In genomic region chr14:99755629-99756603, GRCh38 we compare ENCODE assay signal across 10 cellular contexts. TPM values are rescaled to one million over a fixed set of nuclear protein-coding genes. Genes with fewer than 3 reads are reported as not detected.
A peak's percentile ranks its signal among the peaks of the same experiment; 100 is the strongest.
DNase-seq lines count a peak whose midpoint lies in the region; ATAC-seq, FAIRE-seq and TF ChIP-seq lines count a peak whose summit lies in the region.
"Had no signal": no experiment of that assay in that cellular context is flagged by ENCODE, and none has a peak within 500 bp of the region (broad histone marks: within the 10 kb centered on the region; RNA-seq: fewer than 3 reads in every experiment).

No MANE protein-coding gene starts in this region.

- no peak overlapping the region for H2AFZ ChIP-seq in astrocyte (ENCODE audit: low read depth, low read length)

- peaks cover 83% of the 10 kb centered on the region for H3K4me1 ChIP-seq in astrocyte (ENCODE audit: insufficient read depth, low read length)

- H3K9me3 Mint-ChIP-seq in astrocyte (ENCODE audit: unreplicated experiment) (no peaks in the 10 kb centered on the region), immature natural killer cell (peaks cover 0 to 2% (median 0%) of the 10 kb centered on the region in 6 donors)
- H3K9me3 Mint-ChIP-seq in activated CD4-positive, alpha-beta T cell treated with anti-CD3 and anti-CD28 coated beads, Interleukin-2, amount 10 ng/mL, durations not matched to agents 24 days and 14 days: no peaks in the 10 kb centered on the region
- H3K9me3 Mint-ChIP-seq: T-helper 1 cell treated with Interleukin-12 subunit alpha and Interleukin-12 subunit beta and Interleukin-4 antibody, amounts not matched to agents 30 μg/mL and 1 μg/mL, for 36 hours had no signal

- no peaks in the 10 kb centered on the region for H3K9me3 ChIP-seq in astrocyte (ENCODE audit: insufficient read depth, low read depth, low read length)

- peak overlapping the region; percentile 100 for H3K27ac ChIP-seq in astrocyte (ENCODE audit: low read depth, low read length)

- no peaks in the 10 kb centered on the region for H3K79me2 ChIP-seq in astrocyte (ENCODE audit: insufficient read depth, low read length)

- DNase-seq in GM03348 (ENCODE audit: low spot score): peak; percentile 94
- peak; percentile 90 for DNase-seq in astrocyte (ENCODE audit: low read depth)
- DNase-seq in left ventricle myocardium superior: peak; percentile 90
- DNase-seq in sciatic nerve (ENCODE audit: low spot score): peak; percentile 91
- no peak for DNase-seq in immature natural killer cell
- DNase-seq in OCI-M1 (lab: John Stamatoyannopoulos, UW): no peak
- DNase-seq in stimulated activated naive CD4-positive, alpha-beta T cell (lab: John Stamatoyannopoulos, UW): no peak
- DNase-seq in activated CD4-positive, alpha-beta T cell treated with anti-CD3 and anti-CD28 coated beads, Interleukin-2, amount 10 ng/mL, durations not matched to agents 24 days and 14 days: no peak

- H3K4me1 Mint-ChIP-seq in astrocyte (ENCODE audit: low read depth, unreplicated experiment): peaks cover 51% of the 10 kb centered on the region
- H3K4me1 Mint-ChIP-seq in immature natural killer cell: peaks cover 10 to 13% of the 10 kb centered on the region in 2 donors
- H3K4me1 Mint-ChIP-seq in activated CD4-positive, alpha-beta T cell treated with anti-CD3 and anti-CD28 coated beads, Interleukin-2, amount 10 ng/mL, durations not matched to agents 24 days and 14 days: peaks cover 2% of the 10 kb centered on the region

- intact Hi-C loops in left ventricle myocardium superior (cut with micrococcal nuclease): no loop called here
- intact Hi-C loops in sciatic nerve (cut with DNase I): no loop called here
- intact Hi-C loops in activated CD4-positive, alpha-beta T cell treated with anti-CD3 and anti-CD28 coated beads, Interleukin-2, amount 10 ng/mL, durations not matched to agents 24 days and 14 days (cut with micrococcal nuclease): no loop called here

- H3K27ac Mint-ChIP-seq in astrocyte (ENCODE audit: unreplicated experiment) (no peak overlapping the region), immature natural killer cell (no peak overlapping the region)
- H3K27ac Mint-ChIP-seq in activated CD4-positive, alpha-beta T cell treated with anti-CD3 and anti-CD28 coated beads, Interleukin-2, amount 10 ng/mL, durations not matched to agents 24 days and 14 days: no peak overlapping the region
- H3K27ac Mint-ChIP-seq: T-helper 1 cell treated with Interleukin-12 subunit alpha and Interleukin-12 subunit beta and Interleukin-4 antibody, amounts not matched to agents 30 μg/mL and 1 μg/mL, for 36 hours had no signal

- H3K9ac ChIP-seq in astrocyte (ENCODE audit: low read length): peak overlapping the region; percentile 89

- H3K4me3 ChIP-seq in astrocyte (ENCODE audit: insufficient read depth, low read depth, low read length): no peak overlapping the region

- H4K20me1 ChIP-seq in astrocyte (ENCODE audit: insufficient read depth, low read length): no peaks in the 10 kb centered on the region

- FAIRE-seq in astrocyte (lab: Jason Lieb, UNC): peak; percentile 95
- FAIRE-seq: endometrium had no signal

- peaks cover 13% of the 10 kb centered on the region for H3K27me3 Mint-ChIP-seq in astrocyte (ENCODE audit: low read depth, unreplicated experiment)
- H3K27me3 Mint-ChIP-seq in immature natural killer cell (ENCODE audit: low read depth in 3 of 3): peaks cover 7 to 20% (median 8%) of the 10 kb centered on the region in 3 donors
- peaks cover 22% of the 10 kb centered on the region for H3K27me3 Mint-ChIP-seq in activated CD4-positive, alpha-beta T cell treated with anti-CD3 and anti-CD28 coated beads, Interleukin-2, amount 10 ng/mL, durations not matched to agents 24 days and 14 days

- H3K4me2 ChIP-seq in astrocyte (ENCODE audit: low read length): peak overlapping the region; percentile 54

- H3K4me3 Mint-ChIP-seq in astrocyte (ENCODE audit: unreplicated experiment) (no peak overlapping the region), immature natural killer cell (no peak overlapping the region)
- no peak overlapping the region for H3K4me3 Mint-ChIP-seq in activated CD4-positive, alpha-beta T cell treated with anti-CD3 and anti-CD28 coated beads, Interleukin-2, amount 10 ng/mL, durations not matched to agents 24 days and 14 days
- H3K4me3 Mint-ChIP-seq: T-helper 1 cell treated with Interleukin-12 subunit alpha and Interleukin-12 subunit beta and Interleukin-4 antibody, amounts not matched to agents 30 μg/mL and 1 μg/mL, for 36 hours had no signal

- ATAC-seq in left ventricle myocardium superior: peak; percentile 86
- ATAC-seq in sciatic nerve: peak; percentile 92

- H3K27me3 ChIP-seq in astrocyte (ENCODE audit: insufficient read depth, low read length): no peaks in the 10 kb centered on the region

- no peaks in the 10 kb centered on the region for H3K36me3 Mint-ChIP-seq in astrocyte (ENCODE audit: low read depth, unreplicated experiment)
- H3K36me3 Mint-ChIP-seq in immature natural killer cell: no peaks in the 10 kb centered on the region
- no peaks in the 10 kb centered on the region for H3K36me3 Mint-ChIP-seq in activated CD4-positive, alpha-beta T cell treated with anti-CD3 and anti-CD28 coated beads, Interleukin-2, amount 10 ng/mL, durations not matched to agents 24 days and 14 days (ENCODE audit: low read depth)

- H3K36me3 ChIP-seq in astrocyte (ENCODE audit: insufficient read depth, low read length): no peaks in the 10 kb centered on the region

- no peak for TF ChIP-seq CTCF in astrocyte (IDR thresholded peaks at IDR 0.05; ENCODE audit: insufficient read depth, low read depth, low read length)

RNA-seq across cellular contexts. Expression of gene EML1, which starts 37.3 kb away (rescaled TPM):
- total RNA-seq in astrocyte (17.1 and 23.5 TPM in 2 replicates), left ventricle myocardium superior (42.9 TPM), sciatic nerve (59.0 TPM)
- not detected for polyA plus RNA-seq in immature natural killer cell
- 0.98 and 1.8 TPM in 2 replicates for total RNA-seq in activated CD4-positive, alpha-beta T cell treated with anti-CD3 and anti-CD28 coated beads, Interleukin-2, amount 10 ng/mL, durations not matched to agents 24 days and 14 days

Comparison
In these comparisons a context has a peak if more than half of its experiments do, and no peak if none do; other contexts are left out.
1. DNase-seq: peak in GM03348 (single experiment), astrocyte (single experiment), left ventricle myocardium superior (single experiment) and sciatic nerve (single experiment); none in immature natural killer cell (0 of 3), OCI-M1 (single experiment), stimulated activated naive CD4-positive, alpha-beta T cell (0 of 6) and activated CD4-positive, alpha-beta T cell treated with anti-CD3 and anti-CD28 coated beads, Interleukin-2, amount 10 ng/mL, durations not matched to agents 24 days and 14 days (single experiment).